In the genomic region with DNA sequence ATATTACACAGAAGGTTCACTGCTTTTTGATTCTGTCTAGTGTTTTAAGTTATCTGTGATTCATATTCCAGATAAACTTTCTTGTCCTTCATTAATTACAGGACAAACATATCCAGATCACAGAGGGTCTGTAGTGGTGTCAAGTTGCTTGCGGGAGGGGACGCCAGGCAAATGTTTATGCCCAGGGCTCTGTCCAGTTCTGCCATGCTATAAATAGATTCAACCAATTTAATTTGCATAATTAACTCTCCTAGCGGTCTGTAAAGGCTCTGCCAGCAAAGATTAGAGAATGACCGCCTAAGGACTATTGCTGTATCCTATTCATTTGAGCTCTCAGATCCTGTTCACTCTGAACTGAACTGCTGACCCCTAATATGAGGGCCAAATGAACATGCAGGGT, we compare ENCODE assay signal across 19 cellular contexts. TPM values are rescaled to one million over a fixed set of nuclear protein-coding genes. Genes with fewer than 3 reads are reported as not detected.
"Had no signal": no experiment of that assay in that cellular context is flagged by ENCODE, and none has a peak within 500 bp of the region (broad histone marks: within the 10 kb centered on the region; RNA-seq: fewer than 3 reads in every experiment).

No MANE protein-coding gene starts in this region.

- H3K27ac ChIP-seq: brain microvascular endothelial cell, foreskin keratinocyte, left lung, thoracic aorta, upper lobe of right lung had no signal

- ATAC-seq: activated CD4-positive, CD25-positive, alpha-beta regulatory T cell treated with anti-CD3 and anti-CD28 coated beads, Interleukin-2, amount 50 U/mL, for 24 hours; activated naive CD4-positive, alpha-beta T cell treated with anti-CD3 and anti-CD28 coated beads, Interleukin-2, amount 50 U/mL, for 72 hours; foreskin keratinocyte; left lung; natural killer cell; upper lobe of right lung had no signal

- DNase-seq: activated CD4-positive, alpha-beta T cell treated with anti-CD3 and anti-CD28 coated beads, Interleukin-2, amount 50 U/mL, for 1 hour; activated T-cell treated with anti-CD3 and anti-CD28 coated beads, Interleukin-2, amount 50 U/mL, for 1 hour; aorta; brain microvascular endothelial cell; central memory CD4-positive, alpha-beta T cell; effector memory CD4-positive, alpha-beta T cell; foreskin keratinocyte; kidney; left lung; mammary epithelial cell; midbrain; natural killer cell; stimulated activated CD4-positive, alpha-beta T cell treated with anti-CD3 and anti-CD28 coated beads, Interleukin-4, amount 100 ng/mL, for 24 hours; stimulated activated naive CD4-positive, alpha-beta T cell treated with Interleukin-2 at 50 U/mL for 16 hours; upper lobe of right lung had no signal

- H3K4me3 ChIP-seq: left lung, thoracic aorta, upper lobe of right lung had no signal

- H3K27me3 ChIP-seq: brain microvascular endothelial cell, left lung, upper lobe of right lung had no signal

- H3K4me1 ChIP-seq: foreskin keratinocyte, left lung, upper lobe of right lung had no signal

- H3K9me3 ChIP-seq: left lung, thoracic aorta, upper lobe of right lung had no signal

RNA-seq across cellular contexts. Expression of a gene that starts 59.7 kb away (rescaled TPM):
- total RNA-seq: activated naive CD4-positive, alpha-beta T cell treated with anti-CD3 and anti-CD28 coated beads, Interleukin-2, amount 50 U/mL, for 72 hours; dermis microvascular lymphatic vessel endothelial cell; foreskin keratinocyte; mammary epithelial cell; natural killer cell had no signal
- polyA plus RNA-seq: foreskin keratinocyte, mammary epithelial cell had no signal
